Comparison of ENCODE assay signal across 28 cellular contexts in genomic region chr1:4219826-4220225, GRCh38.
"Had no signal": no experiment of that assay in that cellular context is flagged by ENCODE, and none has a peak within 500 bp of the region (broad histone marks: within the 10 kb centered on the region; RNA-seq: fewer than 3 reads in every experiment).

No MANE protein-coding gene starts in this region.

- H3K4me1 ChIP-seq: foreskin keratinocyte, gastrocnemius medialis, heart left ventricle had no signal

- H3K9me3 ChIP-seq: gastrocnemius medialis had no signal

- H3K9me3 Mint-ChIP-seq: activated CD4-positive, alpha-beta memory T cell treated with anti-CD3 and anti-CD28 coated beads for 36 hours; activated T-cell treated with anti-CD3 and anti-CD28 coated beads, Interleukin-2, amount 50 U/mL, for 4 hours; activated T-helper 17 cell treated with anti-CD3 and anti-CD28 coated beads, Interleukin-2, amount 50 U/mL, for 72 hours; central memory CD8-positive, alpha-beta T cell; dendritic cell treated with granulocyte-macrophage colony-stimulating factor and Interleukin-4, amounts not matched to agents 40 ng/mL and 50 ng/mL, for 4 days had no signal

- ATAC-seq: activated CD8-positive, alpha-beta T cell treated with anti-CD3 and anti-CD28 coated beads, Interleukin-2, amount 10 ng/mL, durations not matched to agents 7 days and 5 days; activated T-cell treated with anti-CD3 and anti-CD28 coated beads, Interleukin-2, amount 50 U/mL, for 4 hours; activated T-helper 17 cell treated with anti-CD3 and anti-CD28 coated beads, Interleukin-2, amount 50 U/mL, for 72 hours; esophagus mucosa; foreskin keratinocyte; gastrocnemius medialis; heart left ventricle had no signal

- H3K27ac Mint-ChIP-seq: activated CD4-positive, alpha-beta memory T cell treated with anti-CD3 and anti-CD28 coated beads for 36 hours; activated CD8-positive, alpha-beta T cell treated with anti-CD3 and anti-CD28 coated beads, Interleukin-2, amount 10 ng/mL, durations not matched to agents 7 days and 5 days; activated naive CD8-positive, alpha-beta T cell; activated T-helper 17 cell treated with anti-CD3 and anti-CD28 coated beads, Interleukin-2, amount 50 U/mL, for 72 hours; dendritic cell treated with granulocyte-macrophage colony-stimulating factor and Interleukin-4, amounts not matched to agents 40 ng/mL and 50 ng/mL, for 4 days; endodermal cell had no signal

- H3K36me3 ChIP-seq: brain microvascular endothelial cell, gastrocnemius medialis, heart left ventricle had no signal

- H3K36me3 Mint-ChIP-seq: activated CD4-positive, alpha-beta memory T cell treated with anti-CD3 and anti-CD28 coated beads for 36 hours; activated naive CD8-positive, alpha-beta T cell had no signal

- H3K4me1 Mint-ChIP-seq: activated T-helper 17 cell treated with anti-CD3 and anti-CD28 coated beads, Interleukin-2, amount 50 U/mL, for 72 hours; central memory CD8-positive, alpha-beta T cell; endodermal cell had no signal

- H3K27me3 Mint-ChIP-seq: dendritic cell treated with granulocyte-macrophage colony-stimulating factor and Interleukin-4, amounts not matched to agents 40 ng/mL and 50 ng/mL, for 4 days had no signal

- H3K27me3 ChIP-seq: brain microvascular endothelial cell, foreskin keratinocyte, gastrocnemius medialis had no signal

- H3K27ac ChIP-seq: brain microvascular endothelial cell, coronary artery, dorsolateral prefrontal cortex, foreskin keratinocyte, gastrocnemius medialis, heart left ventricle had no signal

- H3K4me3 Mint-ChIP-seq: activated CD4-positive, alpha-beta memory T cell treated with anti-CD3 and anti-CD28 coated beads for 36 hours; activated CD8-positive, alpha-beta T cell treated with anti-CD3 and anti-CD28 coated beads, Interleukin-2, amount 10 ng/mL, durations not matched to agents 7 days and 5 days; activated naive CD8-positive, alpha-beta T cell; activated T-cell treated with anti-CD3 and anti-CD28 coated beads, Interleukin-2, amount 50 U/mL, for 4 hours; activated T-helper 17 cell treated with anti-CD3 and anti-CD28 coated beads, Interleukin-2, amount 50 U/mL, for 72 hours; central memory CD8-positive, alpha-beta T cell; dendritic cell treated with granulocyte-macrophage colony-stimulating factor and Interleukin-4, amounts not matched to agents 40 ng/mL and 50 ng/mL, for 4 days; endodermal cell had no signal

- DNase-seq: activated CD4-positive, alpha-beta memory T cell treated with anti-CD3 and anti-CD28 coated beads for 36 hours; activated CD4-positive, alpha-beta T cell treated with anti-CD3 and anti-CD28 coated beads for 1 hour; activated CD4-positive, alpha-beta T cell treated with anti-CD3 and anti-CD28 coated beads for 48 hours; activated CD4-positive, alpha-beta T cell treated with anti-CD3 and anti-CD28 coated beads, Interleukin-2, amount 50 U/mL, for 1 hour; activated CD4-positive, CD25-positive, alpha-beta regulatory T cell; activated CD8-positive, alpha-beta T cell treated with anti-CD3 and anti-CD28 coated beads, Interleukin-2, amount 10 ng/mL, durations not matched to agents 7 days and 5 days; activated effector memory CD4-positive, alpha-beta T cell treated with Interleukin-2 at 50 U/mL for 16 hours; activated gamma-delta T cell treated with Interleukin-2 at 50 U/mL for 16 hours; activated naive CD4-positive, alpha-beta T cell treated with anti-CD3 and anti-CD28 coated beads, Interleukin-2, amount 50 U/mL, for 16 hours; activated naive CD4-positive, alpha-beta T cell treated with Interleukin-2 at 50 U/mL for 16 hours; activated T-cell treated with anti-CD3 and anti-CD28 coated beads, Interleukin-2, amount 50 U/mL, for 4 hours; amniotic stem cell; anterior cingulate cortex; brain microvascular endothelial cell; dorsolateral prefrontal cortex; effector memory CD4-positive, alpha-beta T cell; endodermal cell; foreskin keratinocyte; gastrocnemius medialis; glutamatergic neuron; heart left ventricle; T-helper 2 cell had no signal

- H3K4me3 ChIP-seq: coronary artery, dorsolateral prefrontal cortex, gastrocnemius medialis, heart left ventricle had no signal
